In the genomic region with DNA sequence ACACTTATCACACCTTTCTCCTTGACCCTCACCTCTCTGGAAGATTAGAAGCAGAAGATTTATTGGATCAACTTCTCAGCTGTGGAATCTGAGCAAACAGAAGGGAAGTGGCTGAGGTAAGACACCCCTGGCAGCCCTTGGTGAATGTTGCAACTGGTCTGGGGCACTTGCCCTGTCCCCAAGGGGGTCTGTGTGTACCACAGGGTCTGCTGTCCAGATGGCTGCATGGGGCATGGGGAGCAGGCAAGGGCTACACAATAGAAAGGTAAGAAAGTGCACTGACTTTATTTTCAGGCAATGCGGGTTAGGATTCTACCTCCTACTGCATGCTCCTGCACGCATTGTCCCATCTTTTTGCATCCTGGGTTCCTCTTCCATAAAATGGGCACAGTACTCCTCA, we compare ENCODE assay signal across 18 cellular contexts.
"Had no signal": no experiment of that assay in that cellular context is flagged by ENCODE, and none has a peak within 500 bp of the region (broad histone marks: within the 10 kb centered on the region; RNA-seq: fewer than 3 reads in every experiment).

No MANE protein-coding gene starts in this region.

- H3K79me2 ChIP-seq: parathyroid adenoma had no signal

- ATAC-seq: heart left ventricle; natural killer cell treated with Interleukin-12 subunit alpha and Interleukin-12 subunit beta and Interleukin-15 and Interleukin-18, amount 100 ng/mL, for 72 hours; stimulated activated naive CD8-positive, alpha-beta T cell treated with anti-CD3 and anti-CD28 coated beads, Interleukin-15, Interleukin-2, amounts not matched to agents 100 U/mL and 50 U/mL, for 24 hours had no signal

- H3K4me3 ChIP-seq: dorsolateral prefrontal cortex, heart left ventricle, sigmoid colon, skin epidermis, tibial nerve had no signal

- H3K27ac ChIP-seq: dorsolateral prefrontal cortex, sigmoid colon, skin epidermis, tibial nerve had no signal

- H3K27me3 ChIP-seq: dorsolateral prefrontal cortex, heart left ventricle, sigmoid colon, tibial nerve had no signal

- H3K36me3 Mint-ChIP-seq: mesothelial cell of epicardium; natural killer cell treated with Interleukin-12 subunit alpha and Interleukin-12 subunit beta and Interleukin-15 and Interleukin-18, amount 100 ng/mL, for 72 hours had no signal

- H3K9me3 Mint-ChIP-seq: mesothelial cell of epicardium; natural killer cell treated with Interleukin-12 subunit alpha and Interleukin-12 subunit beta and Interleukin-15 and Interleukin-18, amount 100 ng/mL, for 72 hours had no signal

- FAIRE-seq: islet of Langerhans had no signal

- DNase-seq: central memory CD4-positive, alpha-beta T cell; cortex of kidney; dorsolateral prefrontal cortex; effector CD8-positive, alpha-beta T cell; foreskin melanocyte; heart left ventricle; hypothalamus; kidney glomerular epithelial cell; mammary epithelial cell; sigmoid colon; stimulated activated CD4-positive, alpha-beta T cell treated with anti-CD3 and anti-CD28 coated beads, Interleukin-12 subunit alpha, Interleukin-12 subunit beta, amount 100 ng/mL, for 4 hours; stimulated activated naive CD8-positive, alpha-beta T cell treated with anti-CD3 and anti-CD28 coated beads, Interleukin-15, Interleukin-2, amounts not matched to agents 100 U/mL and 50 U/mL, for 24 hours had no signal

- H2AFZ ChIP-seq: parathyroid adenoma had no signal

- H3K9me3 ChIP-seq: heart left ventricle, sigmoid colon, tibial nerve had no signal

- H3K4me3 Mint-ChIP-seq: mesothelial cell of epicardium; natural killer cell treated with Interleukin-12 subunit alpha and Interleukin-12 subunit beta and Interleukin-15 and Interleukin-18, amount 100 ng/mL, for 72 hours had no signal

- H3K9ac ChIP-seq: parathyroid adenoma had no signal

- H3K36me3 ChIP-seq: heart left ventricle, sigmoid colon, tibial nerve had no signal

- H3K4me1 ChIP-seq: sigmoid colon had no signal

- H3K27ac Mint-ChIP-seq: natural killer cell treated with Interleukin-12 subunit alpha and Interleukin-12 subunit beta and Interleukin-15 and Interleukin-18, amount 100 ng/mL, for 72 hours had no signal
